ENCODE assay signal across 1 cellular context in genomic region chr1:56569661-56570060, GRCh38.
TF ChIP-seq lines count a peak whose summit lies in the region.

No MANE protein-coding gene starts in this region.

TF ChIP-seq in HepG2, 621 proteins besides CTCF, POLR2A, EP300 and RAD21 (continued from another document and continues in another):
- TF ChIP-seq ZXDC (CRISPR knock-in tag; IDR thresholded peaks at IDR 0.05) (no peak), SKIL (CRISPR knock-in tag; IDR thresholded peaks at IDR 0.05; ENCODE audit: borderline replicate concordance) (peak; percentile 52; the same call in 1 of the 2 replicates), ZNF414 (CRISPR knock-in tag; IDR thresholded peaks at IDR 0.05) (no peak), ZNF713 (CRISPR knock-in tag; IDR thresholded peaks at IDR 0.05) (no peak), ZNF18 (CRISPR knock-in tag; IDR thresholded peaks at IDR 0.05; ENCODE audit: insufficient replicate concordance) (no peak), ZNF280B (CRISPR knock-in tag; IDR thresholded peaks at IDR 0.05; ENCODE audit: borderline replicate concordance) (no peak), STAG1 (CRISPR knock-in tag; IDR thresholded peaks at IDR 0.05) (peak; percentile 43), AKAP8 (CRISPR knock-in tag; IDR thresholded peaks at IDR 0.05) (no peak), ZNF430 (CRISPR knock-in tag; IDR thresholded peaks at IDR 0.05) (no peak), PRDM10 (CRISPR knock-in tag; IDR thresholded peaks at IDR 0.05; ENCODE audit: low read depth) (peak; percentile 72; the same call in 1 of the 2 replicates), SYNCRIP (IDR thresholded peaks at IDR 0.05; ENCODE audit: insufficient read depth, low read depth, low read length) (no peak), ZBTB26 (CRISPR knock-in tag; IDR thresholded peaks at IDR 0.05; ENCODE audit: borderline replicate concordance) (no peak), ZNF234 (CRISPR knock-in tag; conservative IDR thresholded peaks at IDR 0.05) (no peak), ZNF746 (CRISPR knock-in tag; IDR thresholded peaks at IDR 0.05) (peak; percentile 80), ZNF333 (CRISPR knock-in tag; IDR thresholded peaks at IDR 0.05; ENCODE audit: borderline replicate concordance) (no peak), SOX5 (CRISPR knock-in tag; IDR thresholded peaks at IDR 0.05; ENCODE audit: borderline replicate concordance) (peak; percentile 89), E2F5 (CRISPR knock-in tag; conservative IDR thresholded peaks at IDR 0.05) (no peak), ZNF230 (CRISPR knock-in tag; IDR thresholded peaks at IDR 0.05) (no peak), ZNF501 (CRISPR knock-in tag; IDR thresholded peaks at IDR 0.05) (no peak), ZNF512 (CRISPR knock-in tag; IDR thresholded peaks at IDR 0.05) (no peak), GRHL1 (CRISPR knock-in tag; conservative IDR thresholded peaks at IDR 0.05) (no peak), NRL (CRISPR knock-in tag; IDR thresholded peaks at IDR 0.05; ENCODE audit: borderline replicate concordance) (no peak), ATF2 (CRISPR knock-in tag; IDR thresholded peaks at IDR 0.05) (peak; percentile 81), ZNF383 (CRISPR knock-in tag; IDR thresholded peaks at IDR 0.05; ENCODE audit: borderline replicate concordance) (no peak), GABPA (IDR thresholded peaks at IDR 0.05; ENCODE audit: low read depth, low read length) (no peak), GABPA (CRISPR knock-in tag; IDR thresholded peaks at IDR 0.05; ENCODE audit: low read depth) (no peak), CCDC6 (CRISPR knock-in tag; IDR thresholded peaks at IDR 0.05) (peak; percentile 69; the same call in 1 of the 2 replicates), FIP1L1 (IDR thresholded peaks at IDR 0.05; ENCODE audit: borderline replicate concordance, insufficient read depth, low read depth, low read length) (no peak), ZNF782 (CRISPR knock-in tag; IDR thresholded peaks at IDR 0.05; ENCODE audit: borderline replicate concordance) (no peak), NAIF1 (CRISPR knock-in tag; IDR thresholded peaks at IDR 0.05; ENCODE audit: borderline replicate concordance) (no peak), ZNF709 (CRISPR knock-in tag; IDR thresholded peaks at IDR 0.05) (no peak), IRX3 (CRISPR knock-in tag; IDR thresholded peaks at IDR 0.05; ENCODE audit: borderline replicate concordance, low read depth) (no peak), RELA (CRISPR knock-in tag; IDR thresholded peaks at IDR 0.05) (no peak), THAP11 (CRISPR knock-in tag; IDR thresholded peaks at IDR 0.05) (peak; percentile 65), CREBL2 (CRISPR knock-in tag; IDR thresholded peaks at IDR 0.05; ENCODE audit: borderline replicate concordance) (no peak), TGIF2 (CRISPR knock-in tag; IDR thresholded peaks at IDR 0.05) (peak; percentile 79), MEIS1 (CRISPR knock-in tag; IDR thresholded peaks at IDR 0.05; ENCODE audit: borderline replicate concordance) (no peak), ZNF382 (CRISPR knock-in tag; IDR thresholded peaks at IDR 0.05; ENCODE audit: borderline replicate concordance) (no peak), ZBTB38 (CRISPR knock-in tag; IDR thresholded peaks at IDR 0.05) (0 out of 2 replicates have a peak, but pooled peaks have one; percentile 28), ZC3H13 (CRISPR knock-in tag; IDR thresholded peaks at IDR 0.05) (no peak; the same call in 1 of the 2 replicates), SRSF4 (IDR thresholded peaks at IDR 0.05; ENCODE audit: low read depth, low read length, poor library complexity, severe bottlenecking) (no peak), SNAPC2 (CRISPR knock-in tag; IDR thresholded peaks at IDR 0.05) (no peak), ZNF251 (CRISPR knock-in tag; IDR thresholded peaks at IDR 0.05) (no peak)
